ENCODE assay signal across 15 cellular contexts in genomic region chr14:77478796-77479195, GRCh38. TPM values are rescaled to one million over a fixed set of nuclear protein-coding genes. Genes with fewer than 3 reads are reported as not detected.
DNase-seq lines count a peak whose midpoint lies in the region; ATAC-seq, FAIRE-seq and TF ChIP-seq lines count a peak whose summit lies in the region.
"Had no signal": no experiment of that assay in that cellular context is flagged by ENCODE, and none has a peak within 500 bp of the region (broad histone marks: within the 10 kb centered on the region; RNA-seq: fewer than 3 reads in every experiment).

No MANE protein-coding gene starts in this region.

- H4K20me1 ChIP-seq in HepG2 (ENCODE audit: insufficient read depth, low read length) = no peaks in the 10 kb centered on the region

- FAIRE-seq in HepG2 (lab: Jason Lieb, UNC) = no peak

- H3K9me3 ChIP-seq in HepG2 (ENCODE audit: low read length) = no peaks in the 10 kb centered on the region

- CTCF ChIA-PET in GM10248 (lab: Yijun Ruan, JAX) = interaction anchor here (0.6 to 4.8 kb wide), 8 partner anchors 11 to 258 kb away, joined by 3 to 25 read pairs (median 3); partner anchors contain the start of gene VIPAS39
- CTCF ChIA-PET in HepG2 (lab: Yijun Ruan, JAX; ENCODE audit: low intra/inter-chr PET ratio, low total read pairs) = no interaction called here

- H3K36me3 Mint-ChIP-seq in HFFc6 (ENCODE audit: low read depth) = no peaks in the 10 kb centered on the region

- intact Hi-C loops in HepG2 (cut with micrococcal nuclease; ENCODE audit: unreplicated experiment) = no loop called here

- H3K4me2 ChIP-seq in HepG2 (ENCODE audit: low read depth, low read length) = no peak overlapping the region

- H3K27ac Mint-ChIP-seq in HFFc6 = no peak overlapping the region

- no peak overlapping the region for H3K9ac ChIP-seq in HepG2 (ENCODE audit: insufficient read depth, low read depth, low read length)

- no peak for TF ChIP-seq CTCF in GM10248 (IDR thresholded peaks at IDR 0.05; ENCODE audit: control extremely low read depth, extremely low read depth, low read depth, missing control alignments)
- no peak for TF ChIP-seq CTCF in HFFc6 (IDR thresholded peaks at IDR 0.05)
- no peak for TF ChIP-seq CTCF in HepG2 (CRISPR knock-in tag; IDR thresholded peaks at IDR 0.05)

- TF ChIP-seq RAD21 in HepG2 (CRISPR knock-in tag; IDR thresholded peaks at IDR 0.05) = no peak

- H2AFZ ChIP-seq in HepG2 (ENCODE audit: low read length) = no peak overlapping the region

- 100% methylated on average over 1 of the region's 1 CpG for WGBS in HepG2 (ENCODE audit: low lambda C conversion rate)

- H3K27me3 ChIP-seq in HepG2 (ENCODE audit: control insufficient read depth in 1 of 2, insufficient read depth in 2 of 2, low read length in 2 of 2) = no peaks in the 10 kb centered on the region

- H3K4me3 ChIP-seq in HepG2 (replicated peaks in 1 of 3; ENCODE audit: insufficient read depth in 1 of 3, low read depth in 2 of 3, low read length in 3 of 3) = no peak overlapping the region
- H3K4me3 ChIP-seq: coronary artery had no signal

- peaks cover 36 to 44% of the 10 kb centered on the region in 2 experiments for H3K36me3 ChIP-seq in HepG2 (replicated peaks in 1 of 2; ENCODE audit: control insufficient read depth in 1 of 2, insufficient read depth in 2 of 2, low read length in 2 of 2)

- no peak overlapping the region for H3K4me3 Mint-ChIP-seq in HFFc6

- no TSS peak for BruUV-seq in HepG2 (replicated peaks; lab: Mats Ljungman, UMichigan)

- H3K4me1 ChIP-seq in HepG2 (ENCODE audit: insufficient read depth, low read length) = no peaks in the 10 kb centered on the region

- no peaks in the 10 kb centered on the region for H3K4me1 Mint-ChIP-seq in HFFc6 (ENCODE audit: low read depth)

- peak; percentile 87 for ATAC-seq in HG02623 (IDR thresholded peaks at IDR 0.05; ENCODE audit: unreplicated experiment)
- ATAC-seq in HG03442 (IDR thresholded peaks at IDR 0.05; ENCODE audit: unreplicated experiment) = peak; percentile 97
- ATAC-seq in HepG2 = no peak

- in situ Hi-C loops in HepG2 (cut with HindIII; ENCODE audit: extremely low pct_ligation_motif_present, low pct_unique_long_range_greater_than_20kb) = no loop called here

- no peaks in the 10 kb centered on the region for H3K79me2 ChIP-seq in HepG2 (ENCODE audit: insufficient read depth, low read length)

- H3K27me3 Mint-ChIP-seq in HFFc6 (ENCODE audit: insufficient read depth) = peaks cover 16% of the 10 kb centered on the region

- H3K27ac ChIP-seq in HepG2 (ENCODE audit: extremely low read length, insufficient read depth, low read length) = no peak overlapping the region
- H3K27ac ChIP-seq: coronary artery had no signal

- TF ChIP-seq EP300 in HepG2 (IDR thresholded peaks at IDR 0.05; ENCODE audit: low read depth in 2 of 2, low read length in 2 of 2) = no peak
- no peak for TF ChIP-seq EP300 in HepG2 (CRISPR knock-in tag; IDR thresholded peaks at IDR 0.05; ENCODE audit: borderline replicate concordance)

- H3K9me3 Mint-ChIP-seq in HFFc6 = no peaks in the 10 kb centered on the region

- TF ChIP-seq POLR2A in HepG2 (IDR thresholded peaks at IDR 0.05; ENCODE audit: insufficient read depth in 1 of 2, low read depth in 2 of 2, low read length in 2 of 2) = no peak

- POLR2A ChIA-PET in GM10248 (lab: Yijun Ruan, JAX) (no interaction called here), HepG2 (lab: Yijun Ruan, JAX) (no interaction called here)

- DNase-seq in GM10248 (ENCODE audit: extremely low spot score) = peak; percentile 74
- DNase-seq in GM19238 (ENCODE audit: insufficient read length, low spot score) = peak; percentile 38
- no peak for DNase-seq in activated gamma-delta T cell treated with Interleukin-2 at 50 U/mL for 16 hours
- no peak for DNase-seq in HFFc6
- DNase-seq in NCI-H2029 (lab: John Stamatoyannopoulos, UW) = no peak
- no peak for DNase-seq in HepG2 (ENCODE audit: low spot score)
- DNase-seq: ACHN; activated effector memory CD4-positive, alpha-beta T cell treated with Interleukin-2 at 50 U/mL for 16 hours; foreskin melanocyte; NCI-H1048 had no signal

RNA-seq across cellular contexts. Expression of gene ISM2, which starts 19.8 kb away (rescaled TPM):
- under 1 TPM in 1 of 6 experiments, not detected in 5; 0.10 TPM for total RNA-seq in HFFc6 (2021; fragmentation: NEBNext Ultra II Directional; extraction: Animal tissue kit (Norgen Biotek cat#: 25700))
- total RNA-seq in HepG2 (2016; rRNA removed; fragmentation: Illumina TruSeq; extraction: Trizol) = 0.83 and 1.8 TPM in 2 replicates
- total RNA-seq in HepG2 (2016; cell fraction: cytosol; rRNA removed; fragmentation: Illumina TruSeq; extraction: Trizol; ENCODE audit: low read depth) = 0.20 and 0.44 TPM in 2 replicates
- 0.56 and 1.8 TPM in 2 replicates for total RNA-seq in HepG2 (2016; cell fraction: insoluble cytoplasmic fraction; rRNA removed; fragmentation: Illumina TruSeq; extraction: Trizol)
- 0.46 and 0.55 TPM in 2 replicates for total RNA-seq in HepG2 (2016; cell fraction: membrane; rRNA removed; fragmentation: Illumina TruSeq; extraction: Trizol)
- total RNA-seq in HepG2 (2016; cell fraction: nucleus; rRNA removed; fragmentation: Illumina TruSeq; extraction: Trizol) = 1.4 TPM in 2 replicates
- 40.7 and 43.2 TPM in 2 replicates for polyA plus RNA-seq in HepG2 (2011; rRNA removed)
- 17.0 and 22.7 TPM in 2 replicates for polyA plus RNA-seq in HepG2 (2011; cell fraction: cytosol; rRNA removed)
- polyA plus RNA-seq in HepG2 (2011; cell fraction: nucleus; rRNA removed) = 47.8 and 68.7 TPM in 2 replicates
- polyA plus RNA-seq in HepG2 (2012) = 59.6 and 62.7 TPM in 2 replicates
- polyA plus RNA-seq in HepG2 (2016; cell fraction: cytosol; fragmentation: Illumina TruSeq; extraction: Trizol; ENCODE audit: low read depth) = 0.08 and 0.19 TPM in 2 replicates
- 0.53 and 0.60 TPM in 2 replicates for polyA plus RNA-seq in HepG2 (2016; cell fraction: insoluble cytoplasmic fraction; fragmentation: Illumina TruSeq; extraction: Trizol; ENCODE audit: low read depth)
- polyA plus RNA-seq in HepG2 (2016; cell fraction: membrane; fragmentation: Illumina TruSeq; extraction: Trizol; ENCODE audit: low read depth) = 0.16 and 0.26 TPM in 2 replicates
- 2.1 and 2.3 TPM in 2 replicates for polyA plus RNA-seq in HepG2 (2016; cell fraction: nucleus; fragmentation: Illumina TruSeq; extraction: Trizol; ENCODE audit: insufficient read depth, low read depth)
- 0.09 and 81.0 TPM in 2 replicates for polyA minus RNA-seq in HepG2 (2011; rRNA and poly(A)+ RNA removed; ENCODE audit: low replicate concordance)
- 31.8 and 33.0 TPM in 2 replicates for polyA minus RNA-seq in HepG2 (2011; cell fraction: cytosol; rRNA and poly(A)+ RNA removed)
- polyA minus RNA-seq in HepG2 (2011; cell fraction: nucleus; rRNA and poly(A)+ RNA removed) = 18.5 and 28.2 TPM in 2 replicates
- total RNA-seq: lung microvascular endothelial cell, pulmonary artery endothelial cell had no signal

RNA-seq across cellular contexts. Expression of gene AHSA1, which starts 20.9 kb away (rescaled TPM):
- total RNA-seq in HFFc6 (2021; fragmentation: NEBNext Ultra II Directional; extraction: Animal tissue kit (Norgen Biotek cat#: 25700)) = 100 to 1,000 TPM; 155 to 219 (median 178) TPM
- 241 and 310 TPM in 2 replicates for total RNA-seq in HepG2 (2016; rRNA removed; fragmentation: Illumina TruSeq; extraction: Trizol)
- 46.4 and 46.6 TPM in 2 replicates for total RNA-seq in HepG2 (2016; cell fraction: cytosol; rRNA removed; fragmentation: Illumina TruSeq; extraction: Trizol; ENCODE audit: low read depth)
- total RNA-seq in HepG2 (2016; cell fraction: insoluble cytoplasmic fraction; rRNA removed; fragmentation: Illumina TruSeq; extraction: Trizol) = 247 and 307 TPM in 2 replicates
- 65.3 and 71.9 TPM in 2 replicates for total RNA-seq in HepG2 (2016; cell fraction: membrane; rRNA removed; fragmentation: Illumina TruSeq; extraction: Trizol)
- total RNA-seq in HepG2 (2016; cell fraction: nucleus; rRNA removed; fragmentation: Illumina TruSeq; extraction: Trizol) = 99.7 and 100 TPM in 2 replicates
- polyA plus RNA-seq in HepG2 (2011; rRNA removed) = 113 and 118 TPM in 2 replicates
- polyA plus RNA-seq in HepG2 (2011; cell fraction: cytosol; rRNA removed) = 126 and 174 TPM in 2 replicates
- 40.9 and 53.0 TPM in 2 replicates for polyA plus RNA-seq in HepG2 (2011; cell fraction: nucleus; rRNA removed)
- polyA plus RNA-seq in HepG2 (2012) = 114 and 118 TPM in 2 replicates
- 26.2 TPM in 2 replicates for polyA plus RNA-seq in HepG2 (2016; cell fraction: cytosol; fragmentation: Illumina TruSeq; extraction: Trizol; ENCODE audit: low read depth)
- polyA plus RNA-seq in HepG2 (2016; cell fraction: insoluble cytoplasmic fraction; fragmentation: Illumina TruSeq; extraction: Trizol; ENCODE audit: low read depth) = 395 TPM in 2 replicates
- polyA plus RNA-seq in HepG2 (2016; cell fraction: membrane; fragmentation: Illumina TruSeq; extraction: Trizol; ENCODE audit: low read depth) = 42.3 and 47.2 TPM in 2 replicates
- 170 and 191 TPM in 2 replicates for polyA plus RNA-seq in HepG2 (2016; cell fraction: nucleus; fragmentation: Illumina TruSeq; extraction: Trizol; ENCODE audit: insufficient read depth, low read depth)
- polyA minus RNA-seq in HepG2 (2011; rRNA and poly(A)+ RNA removed; ENCODE audit: low replicate concordance) = 102 and 240 TPM in 2 replicates
- polyA minus RNA-seq in HepG2 (2011; cell fraction: cytosol; rRNA and poly(A)+ RNA removed) = 59.2 and 65.4 TPM in 2 replicates
- polyA minus RNA-seq in HepG2 (2011; cell fraction: nucleus; rRNA and poly(A)+ RNA removed) = 32.2 and 49.9 TPM in 2 replicates

RNA-seq across cellular contexts. Expression of gene VIPAS39, which starts 21.4 kb away (rescaled TPM):
- 10 to 100 TPM; 14.2 to 17.4 (median 15.3) TPM for total RNA-seq in HFFc6 (2021; fragmentation: NEBNext Ultra II Directional; extraction: Animal tissue kit (Norgen Biotek cat#: 25700))
- total RNA-seq in HepG2 (2016; rRNA removed; fragmentation: Illumina TruSeq; extraction: Trizol) = 13.3 and 14.9 TPM in 2 replicates
- total RNA-seq in HepG2 (2016; cell fraction: cytosol; rRNA removed; fragmentation: Illumina TruSeq; extraction: Trizol; ENCODE audit: low read depth) = 2.6 and 2.8 TPM in 2 replicates
- total RNA-seq in HepG2 (2016; cell fraction: insoluble cytoplasmic fraction; rRNA removed; fragmentation: Illumina TruSeq; extraction: Trizol) = 12.8 and 14.5 TPM in 2 replicates
- 6.3 and 6.8 TPM in 2 replicates for total RNA-seq in HepG2 (2016; cell fraction: membrane; rRNA removed; fragmentation: Illumina TruSeq; extraction: Trizol)
- 11.3 and 15.3 TPM in 2 replicates for total RNA-seq in HepG2 (2016; cell fraction: nucleus; rRNA removed; fragmentation: Illumina TruSeq; extraction: Trizol)
- polyA plus RNA-seq in HepG2 (2011; rRNA removed) = 18.7 and 21.5 TPM in 2 replicates
- polyA plus RNA-seq in HepG2 (2011; cell fraction: cytosol; rRNA removed) = 11.6 and 15.0 TPM in 2 replicates
- polyA plus RNA-seq in HepG2 (2011; cell fraction: nucleus; rRNA removed) = 15.9 and 19.5 TPM in 2 replicates
- polyA plus RNA-seq in HepG2 (2012) = 9.7 and 11.4 TPM in 2 replicates
- polyA plus RNA-seq in HepG2 (2016; cell fraction: cytosol; fragmentation: Illumina TruSeq; extraction: Trizol; ENCODE audit: low read depth) = 1.7 and 1.8 TPM in 2 replicates
- polyA plus RNA-seq in HepG2 (2016; cell fraction: insoluble cytoplasmic fraction; fragmentation: Illumina TruSeq; extraction: Trizol; ENCODE audit: low read depth) = 14.7 and 15.7 TPM in 2 replicates
- 3.7 and 4.4 TPM in 2 replicates for polyA plus RNA-seq in HepG2 (2016; cell fraction: membrane; fragmentation: Illumina TruSeq; extraction: Trizol; ENCODE audit: low read depth)
- polyA plus RNA-seq in HepG2 (2016; cell fraction: nucleus; fragmentation: Illumina TruSeq; extraction: Trizol; ENCODE audit: insufficient read depth, low read depth) = 14.0 and 16.4 TPM in 2 replicates
- 18.9 and 21.0 TPM in 2 replicates for polyA minus RNA-seq in HepG2 (2011; rRNA and poly(A)+ RNA removed; ENCODE audit: low replicate concordance)
- polyA minus RNA-seq in HepG2 (2011; cell fraction: cytosol; rRNA and poly(A)+ RNA removed) = 9.8 and 11.7 TPM in 2 replicates
- polyA minus RNA-seq in HepG2 (2011; cell fraction: nucleus; rRNA and poly(A)+ RNA removed) = 29.2 and 34.9 TPM in 2 replicates

RNA-seq across cellular contexts. Expression of gene NOXRED1, which starts 55.5 kb away (rescaled TPM):
- total RNA-seq in HFFc6 (2021; fragmentation: NEBNext Ultra II Directional; extraction: Animal tissue kit (Norgen Biotek cat#: 25700)) = under 1 TPM in 3 of 6 experiments, not detected in 3; 0.09 to 0.33 (median 0.25) TPM
- 0.24 TPM in 1 of 2 replicates, not detected in the other for total RNA-seq in HepG2 (2016; rRNA removed; fragmentation: Illumina TruSeq; extraction: Trizol)
- total RNA-seq in HepG2 (2016; cell fraction: cytosol; rRNA removed; fragmentation: Illumina TruSeq; extraction: Trizol; ENCODE audit: low read depth) = 0.20 and 0.35 TPM in 2 replicates
- total RNA-seq in HepG2 (2016; cell fraction: insoluble cytoplasmic fraction; rRNA removed; fragmentation: Illumina TruSeq; extraction: Trizol) = 0.09 and 0.17 TPM in 2 replicates
- total RNA-seq in HepG2 (2016; cell fraction: membrane; rRNA removed; fragmentation: Illumina TruSeq; extraction: Trizol) = 0.12 and 0.17 TPM in 2 replicates
- 0.38 and 0.43 TPM in 2 replicates for total RNA-seq in HepG2 (2016; cell fraction: nucleus; rRNA removed; fragmentation: Illumina TruSeq; extraction: Trizol)
- polyA plus RNA-seq in HepG2 (2011; rRNA removed) = 0.41 and 0.71 TPM in 2 replicates
- polyA plus RNA-seq in HepG2 (2011; cell fraction: cytosol; rRNA removed) = 0.08 and 0.10 TPM in 2 replicates
- 1.8 and 2.3 TPM in 2 replicates for polyA plus RNA-seq in HepG2 (2011; cell fraction: nucleus; rRNA removed)
- 0.65 and 0.83 TPM in 2 replicates for polyA plus RNA-seq in HepG2 (2012)
- polyA plus RNA-seq in HepG2 (2016; cell fraction: cytosol; fragmentation: Illumina TruSeq; extraction: Trizol; ENCODE audit: low read depth) = not detected in 2 replicates
- polyA plus RNA-seq in HepG2 (2016; cell fraction: insoluble cytoplasmic fraction; fragmentation: Illumina TruSeq; extraction: Trizol; ENCODE audit: low read depth) = 0.12 TPM in 1 of 2 replicates, not detected in the other
- 0.12 TPM in 1 of 2 replicates, not detected in the other for polyA plus RNA-seq in HepG2 (2016; cell fraction: membrane; fragmentation: Illumina TruSeq; extraction: Trizol; ENCODE audit: low read depth)
- polyA plus RNA-seq in HepG2 (2016; cell fraction: nucleus; fragmentation: Illumina TruSeq; extraction: Trizol; ENCODE audit: insufficient read depth, low read depth) = 0.67 and 1.4 TPM in 2 replicates
- polyA minus RNA-seq in HepG2 (2011; rRNA and poly(A)+ RNA removed; ENCODE audit: low replicate concordance) = 0.23 and 0.42 TPM in 2 replicates
- not detected in 2 replicates for polyA minus RNA-seq in HepG2 (2011; cell fraction: cytosol; rRNA and poly(A)+ RNA removed)
- 0.62 and 1.5 TPM in 2 replicates for polyA minus RNA-seq in HepG2 (2011; cell fraction: nucleus; rRNA and poly(A)+ RNA removed)

Comparison
In these comparisons a context has a peak if more than half of its experiments do, and no peak if none do; other contexts are left out.
1. DNase-seq: peak in GM10248 (single experiment) and GM19238 (single experiment); none in activated gamma-delta T cell treated with Interleukin-2 at 50 U/mL for 16 hours (single experiment), HFFc6 (single experiment), NCI-H2029 (single experiment) and HepG2 (single experiment).